ENCODE assay signal across 9 cellular contexts in genomic region chr10:74055383-74056065, GRCh38. TPM values are rescaled to one million over a fixed set of nuclear protein-coding genes. Genes with fewer than 3 reads are reported as not detected.
DNase-seq lines count a peak whose midpoint lies in the region; ATAC-seq and TF ChIP-seq lines count a peak whose summit lies in the region.
"Had no signal": no experiment of that assay in that cellular context is flagged by ENCODE, and none has a peak within 500 bp of the region (broad histone marks: within the 10 kb centered on the region; RNA-seq: fewer than 3 reads in every experiment).

No MANE protein-coding gene starts in this region.

- H3K36me3 ChIP-seq in thoracic aorta, result no peaks in the 10 kb centered on the region

- no peak overlapping the region for H3K4me3 ChIP-seq in thoracic aorta

- no peak for ATAC-seq in thoracic aorta (ENCODE audit: insufficient number of reproducible peaks, low FRiP score, low read depth)
- no peak for ATAC-seq in HG02678 (IDR thresholded peaks at IDR 0.05; ENCODE audit: unreplicated experiment)

- H3K9me3 ChIP-seq in thoracic aorta, result no peaks in the 10 kb centered on the region

- H3K36me3 Mint-ChIP-seq in activated naive CD8-positive, alpha-beta T cell, result peaks cover 3% of the 10 kb centered on the region
- no peaks in the 10 kb centered on the region for H3K36me3 Mint-ChIP-seq in activated naive CD8-positive, alpha-beta T cell treated with anti-CD3 and anti-CD28 coated beads for 36 hours
- H3K36me3 Mint-ChIP-seq in activated CD4-positive, alpha-beta memory T cell treated with anti-CD3 and anti-CD28 coated beads for 36 hours, result no peaks in the 10 kb centered on the region
- no peaks in the 10 kb centered on the region for H3K36me3 Mint-ChIP-seq in immature natural killer cell
- H3K36me3 Mint-ChIP-seq: naive B cell had no signal

- CTCF ChIA-PET in activated CD4-positive, alpha-beta memory T cell treated with anti-CD3 and anti-CD28 coated beads for 36 hours (lab: Charles Lee), result interaction anchor here (1.9 to 2.6 kb wide), 3 partner anchors 25 to 177 kb away, joined by 4 to 20 read pairs (median 6); no protein-coding TSS in a partner anchor

- no peaks in the 10 kb centered on the region for H3K27me3 Mint-ChIP-seq in activated naive CD8-positive, alpha-beta T cell
- H3K27me3 Mint-ChIP-seq in activated naive CD8-positive, alpha-beta T cell treated with anti-CD3 and anti-CD28 coated beads for 36 hours, result no peaks in the 10 kb centered on the region
- no peaks in the 10 kb centered on the region for H3K27me3 Mint-ChIP-seq in activated CD4-positive, alpha-beta memory T cell treated with anti-CD3 and anti-CD28 coated beads for 36 hours
- H3K27me3 Mint-ChIP-seq in immature natural killer cell (ENCODE audit: low read depth in 3 of 3), result peaks cover 0 to 2% (median 0%) of the 10 kb centered on the region in 3 donors
- H3K27me3 Mint-ChIP-seq: naive B cell had no signal

- peak overlapping the region; percentile 82 for H3K27ac Mint-ChIP-seq in activated naive CD8-positive, alpha-beta T cell
- no peak overlapping the region for H3K27ac Mint-ChIP-seq in activated naive CD8-positive, alpha-beta T cell treated with anti-CD3 and anti-CD28 coated beads for 36 hours
- peak overlapping the region; percentile 72 for H3K27ac Mint-ChIP-seq in activated CD4-positive, alpha-beta memory T cell treated with anti-CD3 and anti-CD28 coated beads for 36 hours
- peak overlapping the region in 5 of 6 donors; percentile 2 to 61 (median 5) for H3K27ac Mint-ChIP-seq in immature natural killer cell

- peak overlapping the region; percentile 24 for H3K4me3 Mint-ChIP-seq in activated naive CD8-positive, alpha-beta T cell
- no peak overlapping the region for H3K4me3 Mint-ChIP-seq in activated naive CD8-positive, alpha-beta T cell treated with anti-CD3 and anti-CD28 coated beads for 36 hours
- H3K4me3 Mint-ChIP-seq in activated CD4-positive, alpha-beta memory T cell treated with anti-CD3 and anti-CD28 coated beads for 36 hours, result no peak overlapping the region
- H3K4me3 Mint-ChIP-seq in immature natural killer cell, result peak overlapping the region in 3 of 5 donors; percentile 15 to 56 (median 43)
- H3K4me3 Mint-ChIP-seq: naive B cell had no signal

- no peak for DNase-seq in activated naive CD8-positive, alpha-beta T cell treated with anti-CD3 and anti-CD28 coated beads for 36 hours
- no peak for DNase-seq in activated CD4-positive, alpha-beta memory T cell treated with anti-CD3 and anti-CD28 coated beads for 36 hours
- DNase-seq in immature natural killer cell, result no peak
- DNase-seq in thoracic aorta (ENCODE audit: low spot score), result no peak
- DNase-seq in DMS 273 (lab: John Stamatoyannopoulos, UW; ENCODE audit: unreplicated experiment), result no peak
- no peak for DNase-seq in medulla oblongata (ENCODE audit: extremely low spot score)
- DNase-seq: naive B cell had no signal

- no peaks in the 10 kb centered on the region for H3K27me3 ChIP-seq in thoracic aorta (replicated peaks; ENCODE audit: insufficient read depth)

- no peak for TF ChIP-seq CTCF in thoracic aorta (IDR thresholded peaks at IDR 0.05)

- intact Hi-C loops in activated CD4-positive, alpha-beta memory T cell treated with anti-CD3 and anti-CD28 coated beads for 36 hours (cut with micrococcal nuclease), result loop anchor here (1.0 to 5.0 kb wide), 5 partner anchors 23 to 122 kb away; no protein-coding TSS in a partner anchor

- peaks cover 24% of the 10 kb centered on the region for H3K4me1 Mint-ChIP-seq in activated naive CD8-positive, alpha-beta T cell (ENCODE audit: low read depth)
- H3K4me1 Mint-ChIP-seq in activated naive CD8-positive, alpha-beta T cell treated with anti-CD3 and anti-CD28 coated beads for 36 hours, result peaks cover 24% of the 10 kb centered on the region
- H3K4me1 Mint-ChIP-seq in activated CD4-positive, alpha-beta memory T cell treated with anti-CD3 and anti-CD28 coated beads for 36 hours (ENCODE audit: low read depth), result peaks cover 29% of the 10 kb centered on the region
- peaks cover 52 to 81% of the 10 kb centered on the region in 2 donors for H3K4me1 Mint-ChIP-seq in immature natural killer cell

- POLR2A ChIA-PET in activated CD4-positive, alpha-beta memory T cell treated with anti-CD3 and anti-CD28 coated beads for 36 hours (lab: Charles Lee), result interaction anchor here (1.0 to 1.8 kb wide), 3 partner anchors 19 to 24 kb away, joined by 3 to 5 read pairs (median 3); no protein-coding TSS in a partner anchor

- H3K9me3 Mint-ChIP-seq in activated naive CD8-positive, alpha-beta T cell (ENCODE audit: low read depth), result no peaks in the 10 kb centered on the region
- H3K9me3 Mint-ChIP-seq in activated naive CD8-positive, alpha-beta T cell treated with anti-CD3 and anti-CD28 coated beads for 36 hours, result no peaks in the 10 kb centered on the region
- no peaks in the 10 kb centered on the region for H3K9me3 Mint-ChIP-seq in activated CD4-positive, alpha-beta memory T cell treated with anti-CD3 and anti-CD28 coated beads for 36 hours
- no peaks in the 10 kb centered on the region for H3K9me3 Mint-ChIP-seq in immature natural killer cell
- H3K9me3 Mint-ChIP-seq: naive B cell had no signal

- peaks cover 42 to 68% of the 10 kb centered on the region in 2 donors for H3K4me1 ChIP-seq in thoracic aorta (ENCODE audit: control insufficient read depth in 1 of 2, low read depth in 2 of 2)

- H3K27ac ChIP-seq in thoracic aorta, result peak overlapping the region; percentile 48 to 61

RNA-seq across cellular contexts. Expression of gene VCL, which starts 57.6 kb away (rescaled TPM):
- total RNA-seq in activated naive CD8-positive, alpha-beta T cell treated with anti-CD3 and anti-CD28 coated beads for 36 hours, result 10 to 100 TPM in 1 of 2 experiments, 1 to 10 TPM in 1; 9.6 to 10.0 TPM
- 10 to 100 TPM; 27.8 to 29.2 TPM for total RNA-seq in activated CD4-positive, alpha-beta memory T cell treated with anti-CD3 and anti-CD28 coated beads for 36 hours
- polyA plus RNA-seq in immature natural killer cell, result 10 to 100 TPM; 38.6 to 95.0 (median 55.9) TPM
- 100 to 1,000 TPM; 346 to 348 TPM for total RNA-seq in thoracic aorta

Comparison
In these comparisons a context has a peak if more than half of its experiments do, and no peak if none do; other contexts are left out.
1. H3K4me3 Mint-ChIP-seq: peak in activated naive CD8-positive, alpha-beta T cell (single experiment) and immature natural killer cell (3 of 5); none in activated naive CD8-positive, alpha-beta T cell treated with anti-CD3 and anti-CD28 coated beads for 36 hours (single experiment) and activated CD4-positive, alpha-beta memory T cell treated with anti-CD3 and anti-CD28 coated beads for 36 hours (single experiment).
2. RNA of gene VCL, which starts 57.6 kb away (total RNA-seq): 346 to 348 TPM in thoracic aorta; 27.8 to 29.2 TPM in activated CD4-positive, alpha-beta memory T cell treated with anti-CD3 and anti-CD28 coated beads for 36 hours and 9.6 to 10.0 TPM in activated naive CD8-positive, alpha-beta T cell treated with anti-CD3 and anti-CD28 coated beads for 36 hours; every median in the first group is over 10 times any median in the second.